ENCODE assay signal across 8 cellular contexts in the genomic region with DNA sequence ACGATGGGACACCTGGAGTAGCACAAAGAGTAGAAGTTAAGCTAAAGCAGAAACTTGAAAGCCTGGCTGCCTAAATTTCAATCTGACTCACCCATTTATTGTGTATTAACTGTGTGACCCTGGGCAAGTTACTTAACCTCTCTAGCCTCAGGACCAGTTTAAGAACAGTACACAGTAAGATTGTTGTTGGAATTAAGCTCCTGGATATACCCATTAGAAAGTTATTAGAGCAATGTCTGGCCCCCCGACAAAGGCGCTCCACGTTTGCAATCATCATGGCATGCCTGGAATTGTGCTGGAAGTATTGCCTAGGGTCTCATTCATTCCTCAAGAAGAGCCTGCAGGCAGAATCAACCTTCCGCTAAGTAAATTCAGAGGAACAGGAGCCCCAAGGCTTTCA. TPM values are rescaled to one million over a fixed set of nuclear protein-coding genes. Genes with fewer than 3 reads are reported as not detected.
DNase-seq lines count a peak whose midpoint lies in the region; ATAC-seq and TF ChIP-seq lines count a peak whose summit lies in the region.
"Had no signal": no experiment of that assay in that cellular context is flagged by ENCODE, and none has a peak within 500 bp of the region (broad histone marks: within the 10 kb centered on the region; RNA-seq: fewer than 3 reads in every experiment).

No MANE protein-coding gene starts in this region.

- DNase-seq in HFF-Myc (ENCODE audit: extremely low read depth, low read depth), result no peak
- no peak for DNase-seq in activated naive CD4-positive, alpha-beta T cell treated with anti-CD3 and anti-CD28 coated beads, Interleukin-2, amount 50 U/mL, for 72 hours (ENCODE audit: low spot score in 2 of 2)
- no peak for DNase-seq in stimulated activated effector memory CD8-positive, alpha-beta T cell treated with anti-CD3 and anti-CD28 coated beads, Interleukin-12 subunit alpha, Interleukin-12 subunit beta, amount 100 ng/mL, for 72 hours (ENCODE audit: low spot score in 2 of 2)
- DNase-seq in NCI-H82 (lab: John Stamatoyannopoulos, UW), result no peak
- DNase-seq in NCI-H2081 treated with DMSO at 0.1 percent for 48 hours (lab: John Stamatoyannopoulos, UW), result no peak
- no peak for DNase-seq in NCI-H526 treated with DMSO at 0.1 percent for 48 hours (lab: John Stamatoyannopoulos, UW)
- DNase-seq: effector CD8-positive, alpha-beta T cell had no signal

- no peaks in the 10 kb centered on the region for H3K9me3 Mint-ChIP-seq in activated naive CD4-positive, alpha-beta T cell treated with anti-CD3 and anti-CD28 coated beads, Interleukin-2, amount 50 U/mL, for 72 hours
- H3K9me3 Mint-ChIP-seq in stimulated activated effector memory CD8-positive, alpha-beta T cell treated with anti-CD3 and anti-CD28 coated beads, Interleukin-12 subunit alpha, Interleukin-12 subunit beta, amount 100 ng/mL, for 72 hours, result no peaks in the 10 kb centered on the region

- H3K36me3 Mint-ChIP-seq in activated naive CD4-positive, alpha-beta T cell treated with anti-CD3 and anti-CD28 coated beads, Interleukin-2, amount 50 U/mL, for 72 hours, result peaks cover 0 to 4% of the 10 kb centered on the region in 2 donors
- peaks cover 48% of the 10 kb centered on the region for H3K36me3 Mint-ChIP-seq in stimulated activated effector memory CD8-positive, alpha-beta T cell treated with anti-CD3 and anti-CD28 coated beads, Interleukin-12 subunit alpha, Interleukin-12 subunit beta, amount 100 ng/mL, for 72 hours

- ATAC-seq in activated naive CD4-positive, alpha-beta T cell treated with anti-CD3 and anti-CD28 coated beads, Interleukin-2, amount 50 U/mL, for 72 hours, result no peak
- no peak for ATAC-seq in stimulated activated effector memory CD8-positive, alpha-beta T cell treated with anti-CD3 and anti-CD28 coated beads, Interleukin-12 subunit alpha, Interleukin-12 subunit beta, amount 100 ng/mL, for 72 hours

- no peak for TF ChIP-seq CTCF in HFF-Myc (IDR thresholded peaks at IDR 0.05; ENCODE audit: low read depth, low read length, missing control alignments)

- peaks cover 44% of the 10 kb centered on the region for H3K4me1 Mint-ChIP-seq in stimulated activated effector memory CD8-positive, alpha-beta T cell treated with anti-CD3 and anti-CD28 coated beads, Interleukin-12 subunit alpha, Interleukin-12 subunit beta, amount 100 ng/mL, for 72 hours

- peak overlapping the region; percentile 75 for H3K4me3 ChIP-seq in HFF-Myc (replicated peaks; ENCODE audit: low read depth, low read length)
- H3K4me3 ChIP-seq in iPS-18c (ENCODE audit: insufficient read depth, low read depth, low read length), result peak overlapping the region; percentile 78; the same call in 1 of the 2 replicates

- H3K4me3 Mint-ChIP-seq in stimulated activated effector memory CD8-positive, alpha-beta T cell treated with anti-CD3 and anti-CD28 coated beads, Interleukin-12 subunit alpha, Interleukin-12 subunit beta, amount 100 ng/mL, for 72 hours, result peak overlapping the region; percentile 86

- H3K27ac Mint-ChIP-seq in activated naive CD4-positive, alpha-beta T cell treated with anti-CD3 and anti-CD28 coated beads, Interleukin-2, amount 50 U/mL, for 72 hours, result peak overlapping the region; percentile 14 to 33
- H3K27ac Mint-ChIP-seq in stimulated activated effector memory CD8-positive, alpha-beta T cell treated with anti-CD3 and anti-CD28 coated beads, Interleukin-12 subunit alpha, Interleukin-12 subunit beta, amount 100 ng/mL, for 72 hours, result peak overlapping the region; percentile 92

- H3K9me3 ChIP-seq in iPS-18c (ENCODE audit: control insufficient read depth, insufficient read depth, low read length), result no peaks in the 10 kb centered on the region

RNA-seq across cellular contexts. Expression of gene SDC4, which starts 1.4 kb away (rescaled TPM):
- total RNA-seq in activated naive CD4-positive, alpha-beta T cell treated with anti-CD3 and anti-CD28 coated beads, Interleukin-2, amount 50 U/mL, for 72 hours, result 10 to 100 TPM; 23.5 to 33.0 TPM

RNA-seq across cellular contexts. Expression of gene SYS1, which starts 16.1 kb away (rescaled TPM):
- 10 to 100 TPM; 28.0 to 33.3 TPM for total RNA-seq in activated naive CD4-positive, alpha-beta T cell treated with anti-CD3 and anti-CD28 coated beads, Interleukin-2, amount 50 U/mL, for 72 hours

RNA-seq across cellular contexts. Expression of gene TP53TG5, which starts 31.3 kb away (rescaled TPM):
- total RNA-seq in activated naive CD4-positive, alpha-beta T cell treated with anti-CD3 and anti-CD28 coated beads, Interleukin-2, amount 50 U/mL, for 72 hours, result under 1 TPM; 0.16 to 0.45 TPM

RNA-seq across cellular contexts. Expression of gene MATN4, which starts 38.8 kb away (rescaled TPM):
- total RNA-seq in activated naive CD4-positive, alpha-beta T cell treated with anti-CD3 and anti-CD28 coated beads, Interleukin-2, amount 50 U/mL, for 72 hours, result 1 to 10 TPM in 1 of 2 donors, under 1 TPM in 1; 0.11 to 1.4 TPM

RNA-seq across cellular contexts. Expression of gene RBPJL, which starts 40.2 kb away (rescaled TPM):
- not detected for total RNA-seq in activated naive CD4-positive, alpha-beta T cell treated with anti-CD3 and anti-CD28 coated beads, Interleukin-2, amount 50 U/mL, for 72 hours
